In genomic region chr6:4943716-4944115, GRCh38 we compare ENCODE assay signal across 22 cellular contexts.
DNase-seq lines count a peak whose midpoint lies in the region; ATAC-seq lines count a peak whose summit lies in the region.
"Had no signal": no experiment of that assay in that cellular context is flagged by ENCODE, and none has a peak within 500 bp of the region (broad histone marks: within the 10 kb centered on the region; RNA-seq: fewer than 3 reads in every experiment).

No MANE protein-coding gene starts in this region.

- H3K36me3 ChIP-seq in adipocyte (ENCODE audit: control insufficient read depth, insufficient read depth, low read length, severe bottlenecking): peaks cover 19% of the 10 kb centered on the region

- no peak overlapping the region for H3K4me3 ChIP-seq in adipocyte (ENCODE audit: low read length)
- H3K4me3 ChIP-seq: BLaER1, cardiac muscle cell, esophagus squamous epithelium, pancreas had no signal

- no peaks in the 10 kb centered on the region for H3K9me3 ChIP-seq in adipocyte (ENCODE audit: control insufficient read depth, low read length)
- H3K9me3 ChIP-seq: BLaER1, esophagus squamous epithelium, pancreas had no signal

- peak overlapping the region; percentile 89 to 94 for H3K27ac Mint-ChIP-seq in stimulated activated naive CD8-positive, alpha-beta T cell treated with anti-CD3 and anti-CD28 coated beads, Interleukin-15, amount 100 ng/mL, for 72 hours

- no peaks in the 10 kb centered on the region for H3K27me3 Mint-ChIP-seq in stimulated activated naive CD8-positive, alpha-beta T cell treated with anti-CD3 and anti-CD28 coated beads, Interleukin-15, amount 100 ng/mL, for 72 hours

- no peak overlapping the region for H3K9ac ChIP-seq in adipocyte (ENCODE audit: low read length)
- H3K9ac ChIP-seq: BLaER1 had no signal

- no peaks in the 10 kb centered on the region for H3K9me3 Mint-ChIP-seq in stimulated activated naive CD8-positive, alpha-beta T cell treated with anti-CD3 and anti-CD28 coated beads, Interleukin-15, amount 100 ng/mL, for 72 hours
- H3K9me3 Mint-ChIP-seq: nephron had no signal

- peak overlapping the region in 1 of 2 donors; percentile 42 for H3K4me3 Mint-ChIP-seq in stimulated activated naive CD8-positive, alpha-beta T cell treated with anti-CD3 and anti-CD28 coated beads, Interleukin-15, amount 100 ng/mL, for 72 hours
- H3K4me3 Mint-ChIP-seq: nephron had no signal

- H3K4me1 Mint-ChIP-seq in stimulated activated naive CD8-positive, alpha-beta T cell treated with anti-CD3 and anti-CD28 coated beads, Interleukin-15, amount 100 ng/mL, for 72 hours: peaks cover 52% of the 10 kb centered on the region

- H3K27me3 ChIP-seq in adipocyte (replicated peaks; ENCODE audit: control insufficient read depth, insufficient read depth, low read length): no peaks in the 10 kb centered on the region
- H3K27me3 ChIP-seq: BLaER1, cardiac muscle cell, esophagus squamous epithelium, pancreas had no signal

- peaks cover 31% of the 10 kb centered on the region for H3K4me1 ChIP-seq in adipocyte (ENCODE audit: control insufficient read depth, insufficient read depth, low read length)
- H3K4me1 ChIP-seq: pancreas had no signal

- no peak for ATAC-seq in stimulated activated naive CD8-positive, alpha-beta T cell treated with anti-CD3 and anti-CD28 coated beads, Interleukin-15, amount 100 ng/mL, for 72 hours
- ATAC-seq in stimulated activated naive CD8-positive, alpha-beta T cell treated with anti-CD3 and anti-CD28 coated beads, Interleukin-15, Interleukin-2, amounts not matched to agents 100 U/mL and 50 U/mL, for 24 hours: no peak
- ATAC-seq in GM19328 (IDR thresholded peaks at IDR 0.05; ENCODE audit: unreplicated experiment): no peak
- ATAC-seq in HG03354 (IDR thresholded peaks at IDR 0.05; ENCODE audit: poor library complexity, severe bottlenecking, unreplicated experiment): no peak
- no peak for ATAC-seq in HG03108 (IDR thresholded peaks at IDR 0.05; ENCODE audit: unreplicated experiment)
- ATAC-seq: pancreas had no signal

- H3K27ac ChIP-seq in caudate nucleus (ENCODE audit: low read depth, low read length): no peak overlapping the region
- H3K27ac ChIP-seq: BLaER1, pancreas, WERI-Rb-1 had no signal

- no peak for DNase-seq in stimulated activated naive CD8-positive, alpha-beta T cell treated with anti-CD3 and anti-CD28 coated beads, Interleukin-15, amount 100 ng/mL, for 72 hours
- no peak for DNase-seq in stimulated activated naive CD8-positive, alpha-beta T cell treated with anti-CD3 and anti-CD28 coated beads, Interleukin-15, Interleukin-2, amounts not matched to agents 100 U/mL and 50 U/mL, for 24 hours
- DNase-seq in adipocyte (ENCODE audit: low read depth): peak; percentile 27
- DNase-seq in iris pigment epithelial cell (ENCODE audit: low read depth): peak; percentile 31
- no peak for DNase-seq in caudate nucleus (lab: John Stamatoyannopoulos, UW)
- DNase-seq: activated CD4-positive, alpha-beta T cell treated with anti-CD3 and anti-CD28 coated beads, Interleukin-2, amount 50 U/mL, for 1 hour; activated naive CD4-positive, alpha-beta T cell treated with Interleukin-2 at 50 U/mL for 16 hours; activated T-cell treated with anti-CD3 and anti-CD28 coated beads, Interleukin-2, amount 50 U/mL, for 48 hours; DMS53; esophagus squamous epithelium; midbrain; MV-4-11; pancreas; stimulated activated CD4-positive, alpha-beta T cell treated with anti-CD3 and anti-CD28 coated beads, Interleukin-2, amount 100 ng/mL, for 24 hours; trophoblast cell; WERI-Rb-1 had no signal

Comparison
In these comparisons a context has a peak if more than half of its experiments do, and no peak if none do; other contexts are left out.
1. DNase-seq: peak in adipocyte (single experiment) and iris pigment epithelial cell (single experiment); none in stimulated activated naive CD8-positive, alpha-beta T cell treated with anti-CD3 and anti-CD28 coated beads, Interleukin-15, amount 100 ng/mL, for 72 hours (0 of 2), stimulated activated naive CD8-positive, alpha-beta T cell treated with anti-CD3 and anti-CD28 coated beads, Interleukin-15, Interleukin-2, amounts not matched to agents 100 U/mL and 50 U/mL, for 24 hours (single experiment) and caudate nucleus (0 of 61).